Comparison of ENCODE assay signal across 8 cellular contexts in the genomic region with DNA sequence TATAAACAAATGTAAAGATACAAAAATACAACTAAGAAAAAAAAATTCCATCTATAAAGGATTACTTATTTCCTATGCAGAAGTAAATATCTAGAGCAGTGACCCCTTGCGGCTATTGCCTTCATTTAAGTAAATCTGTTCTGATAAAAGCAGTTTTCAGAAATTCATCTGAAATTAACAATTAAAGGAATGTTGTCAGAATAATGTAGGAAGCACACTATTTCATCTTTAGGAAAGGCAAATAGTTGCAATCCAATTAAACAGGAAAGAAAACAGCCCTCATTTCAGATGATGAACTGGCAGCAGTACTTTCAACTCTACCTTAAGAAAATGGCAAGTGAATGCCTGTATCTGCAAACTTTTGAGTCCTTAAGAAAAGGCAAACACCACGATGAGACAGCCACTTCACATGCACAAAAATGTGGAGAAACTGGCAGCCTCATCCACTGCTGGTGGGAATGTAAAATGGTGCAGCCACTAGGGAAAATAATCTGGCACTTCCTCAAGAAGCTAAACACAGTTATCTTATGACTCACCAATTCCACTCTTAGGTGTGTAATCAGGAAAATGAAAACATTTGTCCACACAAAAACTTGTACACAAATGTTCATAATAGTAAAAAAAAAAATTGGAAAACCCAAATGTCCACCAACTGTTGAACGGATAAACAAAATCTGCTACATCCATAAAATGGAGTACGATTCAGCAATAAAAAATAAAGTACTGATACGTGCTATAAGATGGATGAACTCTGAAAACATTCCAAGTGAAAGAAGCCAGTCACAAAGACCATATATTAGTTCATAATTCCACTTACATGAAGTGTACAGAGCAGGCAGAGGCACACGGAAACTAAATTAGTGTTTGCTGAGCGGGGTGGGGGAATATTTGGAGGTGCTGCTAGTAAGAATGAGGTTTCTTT. TPM values are rescaled to one million over a fixed set of nuclear protein-coding genes. Genes with fewer than 3 reads are reported as not detected.
DNase-seq lines count a peak whose midpoint lies in the region; ATAC-seq lines count a peak whose summit lies in the region.

No MANE protein-coding gene starts in this region.

- ATAC-seq in HG02970 (IDR thresholded peaks at IDR 0.05; ENCODE audit: low FRiP score, unreplicated experiment) (no peak), GM19467 (IDR thresholded peaks at IDR 0.05; ENCODE audit: unreplicated experiment) (no peak)

- DNase-seq in SIG-M5 treated with dmso at 0.1 percent for 504 hours (lab: John Stamatoyannopoulos, UW; ENCODE audit: unreplicated experiment): peak; percentile 26
- no peak for DNase-seq in SIG-M5 (lab: John Stamatoyannopoulos, UW)
- DNase-seq in MV-4-11 (lab: John Stamatoyannopoulos, UW): peak; percentile 40
- DNase-seq in dermis blood vessel endothelial cell: peak; percentile 85
- peak; percentile 68 for DNase-seq in myocyte (ENCODE audit: low read depth)
- no peak for DNase-seq in NK-92 (lab: John Stamatoyannopoulos, UW; ENCODE audit: unreplicated experiment)

RNA-seq across cellular contexts. Expression of gene THAP9, which starts 2.0 kb away (rescaled TPM):
- total RNA-seq in dermis blood vessel endothelial cell (7.7 and 7.8 TPM in 2 replicates), myocyte (6.4 and 8.6 TPM in 2 replicates)
- polyA plus RNA-seq in myocyte (2012): 0.97 TPM

RNA-seq across cellular contexts. Expression of gene SEC31A, which starts 7.6 kb away (rescaled TPM):
- 246 and 316 TPM in 2 replicates for total RNA-seq in dermis blood vessel endothelial cell
- total RNA-seq in myocyte: 271 and 370 TPM in 2 replicates
- polyA plus RNA-seq in myocyte (2012): 221 TPM

Comparison
In these comparisons a context has a peak if more than half of its experiments do, and no peak if none do; other contexts are left out.
1. DNase-seq: peak in SIG-M5 treated with dmso at 0.1 percent for 504 hours (single experiment), MV-4-11 (single experiment), dermis blood vessel endothelial cell (single experiment) and myocyte (single experiment); none in SIG-M5 (single experiment) and NK-92 (single experiment).